ENCODE assay signal across 13 cellular contexts in the genomic region with DNA sequence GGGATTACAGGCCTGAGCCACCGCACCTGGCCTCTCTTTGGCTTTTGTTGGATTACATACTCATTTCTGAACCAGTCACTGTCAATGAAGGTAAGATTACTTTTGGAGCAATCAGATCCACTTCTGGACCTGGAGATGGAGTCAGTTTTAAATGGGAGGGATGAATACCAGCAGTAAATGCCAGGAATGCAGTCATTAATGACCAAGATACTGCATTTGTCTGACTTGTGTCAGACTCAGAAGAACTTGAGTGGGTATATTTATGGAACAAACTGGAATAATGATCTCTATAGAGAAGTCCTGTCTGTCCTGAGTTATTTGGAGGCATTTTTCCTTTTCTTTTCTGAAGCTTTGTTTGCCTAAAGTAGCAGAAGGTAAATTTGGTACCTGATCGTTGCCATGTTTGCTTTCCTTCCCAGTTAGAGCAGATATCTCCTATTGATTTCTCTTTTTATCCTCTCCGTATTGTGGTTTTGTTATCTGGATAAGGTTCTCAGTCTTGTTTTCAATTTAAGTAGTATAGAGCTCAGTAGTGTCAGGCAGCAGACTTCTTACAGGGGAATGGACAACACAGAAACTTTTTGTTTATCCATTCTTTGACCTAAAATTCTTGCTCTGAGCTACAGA. TPM values are rescaled to one million over a fixed set of nuclear protein-coding genes. Genes with fewer than 3 reads are reported as not detected.
A peak's percentile ranks its signal among the peaks of the same experiment; 100 is the strongest.
DNase-seq lines count a peak whose midpoint lies in the region; ATAC-seq and TF ChIP-seq lines count a peak whose summit lies in the region.
"Had no signal": no experiment of that assay in that cellular context is flagged by ENCODE, and none has a peak within 500 bp of the region (broad histone marks: within the 10 kb centered on the region; RNA-seq: fewer than 3 reads in every experiment).

No MANE protein-coding gene starts in this region.

- H3K27me3 ChIP-seq in GM23248 (replicated peaks; ENCODE audit: insufficient read depth) = no peaks in the 10 kb centered on the region
- H3K27me3 ChIP-seq in dorsolateral prefrontal cortex = no peaks in the 10 kb centered on the region
- no peaks in the 10 kb centered on the region for H3K27me3 ChIP-seq in MM.1S (replicated peaks; ENCODE audit: insufficient read depth, low read length)
- H3K27me3 ChIP-seq: tibial artery had no signal

- no peaks in the 10 kb centered on the region for H3K9me2 ChIP-seq in GM23248 (ENCODE audit: insufficient read depth)
- no peaks in the 10 kb centered on the region for H3K9me2 ChIP-seq in MM.1S (replicated peaks; ENCODE audit: insufficient read depth, low read length)

- H3F3A ChIP-seq in GM23248 (ENCODE audit: insufficient read depth) = peaks cover 14% of the 10 kb centered on the region
- no peaks in the 10 kb centered on the region for H3F3A ChIP-seq in MM.1S (ENCODE audit: insufficient read depth, low read length)

- H3K36me3 ChIP-seq in GM23248 (ENCODE audit: low read depth) = no peaks in the 10 kb centered on the region
- no peaks in the 10 kb centered on the region; the same call in 1 of the 2 replicates for H3K36me3 ChIP-seq in MM.1S (replicated peaks; ENCODE audit: insufficient read depth, low read length)
- H3K36me3 ChIP-seq: tibial artery had no signal

- H3K4me1 ChIP-seq in GM23248 (ENCODE audit: insufficient read depth) = peaks cover 34% of the 10 kb centered on the region
- H3K4me1 ChIP-seq in MM.1S (ENCODE audit: low read length) = no peaks in the 10 kb centered on the region

- H3K4me3 ChIP-seq in GM23248 = no peak overlapping the region
- peak overlapping the region in 7 of 59 donors; percentile 0 to 23 (median 5) for H3K4me3 ChIP-seq in dorsolateral prefrontal cortex
- H3K4me3 ChIP-seq in MM.1S (ENCODE audit: low read length) = no peak overlapping the region
- H3K4me3 ChIP-seq: PC-9, tibial artery had no signal

- H2AFZ ChIP-seq in GM23248 (no peak overlapping the region), MM.1S (ENCODE audit: low read length) (no peak overlapping the region)
- H2AFZ ChIP-seq: PC-9 had no signal

- intact Hi-C loops in dorsolateral prefrontal cortex (cut with DNase I) = no loop called here

- 97 to 98% methylated on average over 3 of the region's 3 CpGs for WGBS in GM23248 (ENCODE audit: low coverage in 1 of 2, low lambda C conversion rate in 2 of 2, missing lambda C conversion rate in 2 of 2), 2 experiments

- no peak overlapping the region for H3K4me2 ChIP-seq in GM23248 (ENCODE audit: unreplicated experiment)
- H3K4me2 ChIP-seq in MM.1S (ENCODE audit: low read depth, low read length) = no peak overlapping the region
- H3K4me2 ChIP-seq: PC-9 had no signal

- peaks cover 100% of the 10 kb centered on the region for H3K79me2 ChIP-seq in GM23248 (ENCODE audit: insufficient read depth)
- peaks cover 34% of the 10 kb centered on the region for H3K79me2 ChIP-seq in MM.1S (ENCODE audit: low read length)

- in situ Hi-C loops in GM23248 (cut with MboI) = no loop called here

- DNase-seq in GM23248 (peak; percentile 26), NCI-H69 (lab: John Stamatoyannopoulos, UW) (peak; percentile 61), dorsolateral prefrontal cortex (no peak), renal cortical epithelial cell (ENCODE audit: low read depth) (peak; percentile 38), MM.1S (no peak), NCI-H510A treated with DMSO at 0.1 percent for 48 hours (lab: John Stamatoyannopoulos, UW) (no peak)
- DNase-seq: C1 segment of cervical spinal cord; central memory CD4-positive, alpha-beta T cell; kidney glomerular epithelial cell; PC-9; tibial artery had no signal

- no peak for ATAC-seq in HG02840 (IDR thresholded peaks at IDR 0.05; ENCODE audit: low FRiP score, unreplicated experiment)
- ATAC-seq: activated naive CD4-positive, alpha-beta T cell treated with anti-CD3 and anti-CD28 coated beads, Interleukin-2, amount 50 U/mL, for 72 hours had no signal

- no peak overlapping the region for H3K9ac ChIP-seq in GM23248
- no peak overlapping the region for H3K9ac ChIP-seq in MM.1S (ENCODE audit: low read length)

- H4K20me1 ChIP-seq in GM23248 (ENCODE audit: insufficient read depth) (0 out of 2 replicates have a peak, but pooled peaks cover 4% of the 10 kb centered on the region), MM.1S (ENCODE audit: insufficient read depth, low read length) (no peaks in the 10 kb centered on the region; the same call in 1 of the 2 replicates)

- TF ChIP-seq CTCF in dorsolateral prefrontal cortex (IDR thresholded peaks at IDR 0.05 in 54 of 56, conservative IDR thresholded peaks at IDR 0.05 in 2 of 56; ENCODE audit: low read depth in 1 of 56, partially characterized antibody in 56 of 56) (no peak), MM.1S (IDR thresholded peaks at IDR 0.05; ENCODE audit: low read length) (no peak)

- no peak overlapping the region for H3K27ac ChIP-seq in GM23248
- H3K27ac ChIP-seq in dorsolateral prefrontal cortex = peak overlapping the region in 55 of 59 donors; percentile 0 to 91 (median 61)
- H3K27ac ChIP-seq in MM.1S (ENCODE audit: low read length) = no peak overlapping the region
- H3K27ac ChIP-seq: PC-9, tibial artery had no signal

- no peaks in the 10 kb centered on the region for H3K9me3 ChIP-seq in GM23248 (ENCODE audit: low read depth)
- H3K9me3 ChIP-seq in MM.1S (replicated peaks; ENCODE audit: insufficient read depth, low read length) = no peaks in the 10 kb centered on the region
- H3K9me3 ChIP-seq: tibial artery had no signal

RNA-seq across cellular contexts. Expression of a gene that starts 10.7 kb away (rescaled TPM):
- total RNA-seq in GM23248 (2014; rRNA removed; shearing (Covaris generic)) = 11.4 and 17.6 TPM in 2 replicates
- 3.8 and 4.1 TPM in 2 replicates for polyA plus RNA-seq in GM23248 (2016; fragmentation: Nextera tagmentation; extraction: Ambion mirVana)
- total RNA-seq in dorsolateral prefrontal cortex (100 to 1,000 TPM in 109 of 120 experiments, 10 to 100 TPM in 11; 75.6 to 169 (median 124) TPM), renal cortical epithelial cell (17.4 and 32.7 TPM in 2 replicates)

Comparison
In these comparisons a context has a peak if more than half of its experiments do, and no peak if none do; other contexts are left out.
1. DNase-seq: peak in GM23248 (single experiment), NCI-H69 (single experiment) and renal cortical epithelial cell (single experiment); none in dorsolateral prefrontal cortex (0 of 10), MM.1S (single experiment) and NCI-H510A treated with DMSO at 0.1 percent for 48 hours (single experiment).
2. H3K27ac ChIP-seq: peak in dorsolateral prefrontal cortex (55 of 59); none in GM23248 (single experiment) and MM.1S (single experiment).